1 cellular context compared by ENCODE assay signal in the genomic region with DNA sequence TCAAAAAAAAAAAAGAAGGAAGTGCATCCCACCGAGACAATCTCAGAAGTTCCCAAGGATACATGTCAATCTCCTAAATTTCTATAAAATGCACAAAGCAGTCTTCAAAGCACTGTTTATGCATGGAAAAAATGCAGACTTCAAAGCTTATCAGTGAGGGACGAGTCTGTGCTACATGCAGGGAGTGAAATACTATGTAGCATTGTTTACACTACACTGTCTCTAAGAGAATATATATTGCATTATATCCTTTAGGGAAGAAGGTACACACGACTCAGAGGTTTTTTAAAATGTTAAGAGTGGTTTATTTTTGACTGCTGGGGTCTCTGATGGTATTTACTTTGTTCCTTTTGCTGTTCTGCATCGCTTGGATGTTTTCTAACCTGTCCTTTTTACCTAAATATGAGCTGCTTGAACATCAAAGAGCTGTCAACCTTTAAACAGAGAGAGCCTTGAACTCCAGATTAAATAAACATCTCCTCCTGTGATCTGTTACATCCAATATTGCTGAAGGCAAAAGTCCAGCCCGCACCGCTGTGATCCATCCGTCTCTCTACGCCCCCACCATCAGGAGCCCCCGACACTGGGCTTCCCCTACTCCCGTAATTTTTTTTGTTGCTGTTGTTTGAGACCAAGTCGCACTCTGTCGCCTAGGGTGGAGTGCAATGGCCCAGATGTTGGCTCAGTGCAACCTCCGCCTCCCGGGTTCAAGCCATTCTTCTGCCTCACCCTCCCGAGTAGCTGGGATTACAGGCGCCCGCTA.
TF ChIP-seq lines count a peak whose summit lies in the region.

No MANE protein-coding gene starts in this region.

TF ChIP-seq in endothelial cell of umbilical vein, 7 proteins besides CTCF, POLR2A, EP300 and RAD21 (continued from another document):
- TF ChIP-seq, protein P1, sequence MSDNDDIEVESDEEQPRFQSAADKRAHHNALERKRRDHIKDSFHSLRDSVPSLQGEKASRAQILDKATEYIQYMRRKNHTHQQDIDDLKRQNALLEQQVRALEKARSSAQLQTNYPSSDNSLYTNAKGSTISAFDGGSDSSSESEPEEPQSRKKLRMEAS (IDR thresholded peaks at IDR 0.05; ENCODE audit: insufficient read depth, insufficient read length), result no peak
- TF ChIP-seq MYC (IDR thresholded peaks at IDR 0.05; ENCODE audit: low read depth, low read length), result no peak
TF ChIP-seq in endothelial cell of umbilical vein: peak in this region for 0.
